Comparison of ENCODE assay signal across 11 cellular contexts in genomic region chr1:98325646-98326441, GRCh38.
A peak's percentile ranks its signal among the peaks of the same experiment; 100 is the strongest.
DNase-seq lines count a peak whose midpoint lies in the region; FAIRE-seq and TF ChIP-seq lines count a peak whose summit lies in the region.
"Had no signal": no experiment of that assay in that cellular context is flagged by ENCODE, and none has a peak within 500 bp of the region (broad histone marks: within the 10 kb centered on the region; RNA-seq: fewer than 3 reads in every experiment).

No MANE protein-coding gene starts in this region.

- H3K27ac ChIP-seq in SK-N-MC = peak overlapping the region; percentile 99

- TF ChIP-seq CTCF in fibroblast of villous mesenchyme (IDR thresholded peaks at IDR 0.05; ENCODE audit: insufficient read depth, low read depth, low read length) = no peak

- no peak overlapping the region for H3K9ac ChIP-seq in SK-N-MC (ENCODE audit: insufficient read length)

- FAIRE-seq in HTR-8/SVneo (lab: Jason Lieb, UNC) = no peak

- H3K4me3 ChIP-seq in SK-N-MC (no peak overlapping the region), fibroblast of villous mesenchyme (ENCODE audit: low read depth, low read length) (no peak overlapping the region)

- DNase-seq in GM04503 (ENCODE audit: low read depth) = peak; percentile 51
- no peak for DNase-seq in SK-N-MC (ENCODE audit: low read depth, low spot score)
- DNase-seq in fibroblast of villous mesenchyme (ENCODE audit: low read depth) = peak; percentile 85
- DNase-seq in renal cortical epithelial cell (ENCODE audit: low read depth) = peak; percentile 98
- no peak for DNase-seq in activated CD4-positive, alpha-beta T cell treated with anti-CD3 and anti-CD28 coated beads, Interleukin-2, amount 50 U/mL, for 48 hours
- DNase-seq in NOMO-1 treated with DMSO at 0.1 percent for 48 hours (lab: John Stamatoyannopoulos, UW; ENCODE audit: unreplicated experiment) = no peak
- no peak for DNase-seq in HTR-8/SVneo (ENCODE audit: insufficient read length, low spot score)
- DNase-seq in inferior parietal cortex (ENCODE audit: extremely low spot score) = no peak
- DNase-seq: activated naive CD4-positive, alpha-beta T cell treated with anti-CD3 and anti-CD28 coated beads, Interleukin-2, amount 50 U/mL, for 16 hours; H7; stimulated activated CD4-positive, alpha-beta T cell treated with anti-CD3 and anti-CD28 coated beads, Interleukin-2, amount 100 ng/mL, for 48 hours had no signal

- no peaks in the 10 kb centered on the region for H3K9me3 ChIP-seq in SK-N-MC (ENCODE audit: low read depth, low read length)

- no peaks in the 10 kb centered on the region for H3K36me3 ChIP-seq in SK-N-MC (ENCODE audit: insufficient read depth, low read length)

Comparison
In these comparisons a context has a peak if more than half of its experiments do, and no peak if none do; other contexts are left out.
1. DNase-seq: peak in GM04503 (single experiment), fibroblast of villous mesenchyme (single experiment) and renal cortical epithelial cell (single experiment); none in SK-N-MC (single experiment), activated CD4-positive, alpha-beta T cell treated with anti-CD3 and anti-CD28 coated beads, Interleukin-2, amount 50 U/mL, for 48 hours (0 of 2), NOMO-1 treated with DMSO at 0.1 percent for 48 hours (single experiment), HTR-8/SVneo (single experiment) and inferior parietal cortex (single experiment).